Comparison of ENCODE assay signal across 1 cellular context in the genomic region with DNA sequence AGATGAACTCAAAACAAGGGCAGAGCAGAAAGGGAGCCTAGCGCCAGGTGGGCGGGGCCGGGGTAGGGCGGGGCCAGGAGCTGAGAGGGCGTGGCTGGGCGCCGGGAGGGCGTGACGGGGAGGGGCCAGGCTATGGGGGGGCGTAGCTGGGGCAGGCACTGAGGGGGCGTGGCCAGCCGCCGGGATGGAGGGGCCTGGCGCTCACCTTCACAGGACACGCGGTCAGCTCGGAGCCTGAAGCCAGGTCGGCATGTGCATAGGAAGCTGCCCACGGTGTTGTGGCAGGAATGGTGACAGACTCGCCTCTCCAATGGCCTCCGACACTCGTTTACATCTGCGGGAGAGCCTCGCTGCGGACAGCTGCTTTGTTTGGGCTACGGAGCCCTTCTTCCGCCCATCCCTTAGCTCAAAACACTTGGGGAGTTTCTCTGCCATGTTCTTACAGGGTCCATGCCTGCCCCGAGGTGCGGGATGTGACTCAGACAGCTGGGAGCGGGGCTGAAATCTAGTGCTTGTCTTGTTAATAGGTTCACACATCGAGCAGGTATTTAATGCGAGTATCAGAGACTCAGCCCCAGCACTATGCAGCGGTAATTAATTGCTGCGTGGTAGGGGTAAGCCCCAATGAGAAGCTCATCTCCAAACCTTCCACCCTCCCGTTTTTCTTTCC.
TF ChIP-seq lines count a peak whose summit lies in the region.

No MANE protein-coding gene starts in this region.

TF ChIP-seq in IMR-90, 13 proteins besides CTCF, POLR2A, EP300 and RAD21:
- TF ChIP-seq NFE2L2 (IDR thresholded peaks at IDR 0.05; ENCODE audit: low read depth, low read length) (no peak), RFX5 (IDR thresholded peaks at IDR 0.05; ENCODE audit: low read depth, low read length) (no peak), MAZ (IDR thresholded peaks at IDR 0.05; ENCODE audit: borderline replicate concordance, low read depth, low read length) (no peak), CHD1 (IDR thresholded peaks at IDR 0.05; ENCODE audit: low read depth, low read length) (no peak), MXI1 (IDR thresholded peaks at IDR 0.05; ENCODE audit: borderline replicate concordance, low read depth, low read length) (no peak), MAFK (IDR thresholded peaks at IDR 0.05; ENCODE audit: low read depth, low read length) (no peak), FOS (IDR thresholded peaks at IDR 0.05; ENCODE audit: low read depth, low read length) (no peak), BHLHE40 (IDR thresholded peaks at IDR 0.05; ENCODE audit: low read depth, low read length) (no peak), SMC3 (IDR thresholded peaks at IDR 0.05; ENCODE audit: low read depth, low read length) (no peak), RCOR1 (IDR thresholded peaks at IDR 0.05; ENCODE audit: insufficient replicate concordance, low read length) (no peak), CEBPB (IDR thresholded peaks at IDR 0.05; ENCODE audit: low read depth, low read length) (no peak), USF2 (IDR thresholded peaks at IDR 0.05; ENCODE audit: low read depth, low read length) (no peak)
- TF ChIP-seq, protein P1, sequence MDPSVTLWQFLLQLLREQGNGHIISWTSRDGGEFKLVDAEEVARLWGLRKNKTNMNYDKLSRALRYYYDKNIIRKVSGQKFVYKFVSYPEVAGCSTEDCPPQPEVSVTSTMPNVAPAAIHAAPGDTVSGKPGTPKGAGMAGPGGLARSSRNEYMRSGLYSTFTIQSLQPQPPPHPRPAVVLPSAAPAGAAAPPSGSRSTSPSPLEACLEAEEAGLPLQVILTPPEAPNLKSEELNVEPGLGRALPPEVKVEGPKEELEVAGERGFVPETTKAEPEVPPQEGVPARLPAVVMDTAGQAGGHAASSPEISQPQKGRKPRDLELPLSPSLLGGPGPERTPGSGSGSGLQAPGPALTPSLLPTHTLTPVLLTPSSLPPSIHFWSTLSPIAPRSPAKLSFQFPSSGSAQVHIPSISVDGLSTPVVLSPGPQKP (IDR thresholded peaks at IDR 0.05; ENCODE audit: borderline replicate concordance, low read depth, low read length) = no peak
